Comparison of ENCODE assay signal across 8 cellular contexts in the genomic region with DNA sequence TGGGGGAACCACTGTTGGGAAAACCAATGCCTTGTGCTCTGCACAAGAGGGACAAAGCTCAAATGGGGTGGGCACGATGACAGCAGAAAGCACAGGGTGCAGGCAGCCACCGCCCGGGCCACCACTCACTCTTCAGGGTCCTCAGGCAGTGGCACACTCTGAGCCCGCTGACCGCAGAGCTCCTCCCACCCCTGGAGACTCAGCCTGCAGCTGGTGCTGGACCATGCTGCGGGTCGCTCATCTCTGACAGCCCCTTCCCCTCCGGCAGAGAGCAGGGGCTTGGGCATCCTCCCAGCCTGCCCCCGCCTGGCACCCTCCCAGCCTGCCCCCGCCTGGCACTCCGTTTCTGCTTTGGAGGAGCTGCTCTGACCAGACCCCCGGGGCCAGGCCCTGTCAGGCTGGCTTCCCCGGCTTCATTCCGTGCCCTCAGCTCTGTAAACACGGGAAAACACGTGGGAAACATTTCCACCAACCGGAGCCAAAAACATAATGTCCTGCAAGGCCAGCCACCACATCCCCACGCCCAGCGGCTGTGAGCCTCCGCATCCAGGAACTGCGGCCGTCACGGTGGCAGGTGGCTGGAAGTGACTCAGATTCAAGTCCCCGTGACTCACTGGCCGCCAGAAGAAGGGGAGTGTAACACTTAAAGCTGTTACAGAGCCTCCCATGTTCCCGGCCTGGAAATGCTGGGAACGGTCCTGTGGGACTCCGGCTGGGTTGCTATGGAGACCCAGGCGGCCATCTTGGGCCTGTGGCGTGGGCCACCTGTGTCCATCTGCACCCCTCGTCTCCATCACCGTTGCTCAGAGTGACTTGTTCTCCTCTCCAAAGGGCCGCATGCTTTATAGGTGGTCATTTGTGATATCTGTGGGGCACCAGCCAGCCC. TPM values are rescaled to one million over a fixed set of nuclear protein-coding genes. Genes with fewer than 3 reads are reported as not detected.
DNase-seq lines count a peak whose midpoint lies in the region; ATAC-seq, FAIRE-seq and TF ChIP-seq lines count a peak whose summit lies in the region.

No MANE protein-coding gene starts in this region.

- peak; percentile 6; the same call in 2 of the 3 replicates for ATAC-seq in HepG2
- ATAC-seq in upper lobe of left lung (ENCODE audit: low FRiP score in 2 of 2) = peak; percentile 82 to 85
- no peak for ATAC-seq in stimulated activated memory B cell treated with anti-CD40 and anti-IgM and Interleukin-4, amounts not matched to agents 10 μg/mL and 1 μg/mL and 100 μg/mL, for 72 hours
- no peak for ATAC-seq in HG03097 (IDR thresholded peaks at IDR 0.05; ENCODE audit: low FRiP score, unreplicated experiment)

- no peaks in the 10 kb centered on the region; the same call in 1 of the 2 replicates for H4K20me1 ChIP-seq in HepG2 (ENCODE audit: insufficient read depth, low read length)

- CTCF ChIA-PET in HepG2 (lab: Yijun Ruan, JAX; ENCODE audit: low intra/inter-chr PET ratio, low total read pairs) = interaction anchor here (3.5 to 3.8 kb wide), 2 partner anchors 77 to 140 kb away, joined by 19 to 20 read pairs; no protein-coding TSS in a partner anchor

- no peaks in the 10 kb centered on the region for H3K9me3 Mint-ChIP-seq in stimulated activated memory B cell treated with anti-CD40 and anti-IgM and Interleukin-4, amounts not matched to agents 10 μg/mL and 1 μg/mL and 100 μg/mL, for 72 hours

- TF ChIP-seq POLR2A in HepG2 (IDR thresholded peaks at IDR 0.05; ENCODE audit: insufficient read depth in 1 of 2, low read depth in 2 of 2, low read length in 2 of 2) (no peak), upper lobe of left lung (IDR thresholded peaks at IDR 0.05) (peak in 1 of 4 donors; percentile 4)

- no peak overlapping the region for H3K4me3 ChIP-seq in cardiac fibroblast (replicated peaks in 1 of 2; ENCODE audit: low read depth in 2 of 2, low read length in 2 of 2)
- peak overlapping the region in 1 of 3 experiments; percentile 19; a peak in 1 of 6 replicates for H3K4me3 ChIP-seq in HepG2 (replicated peaks in 1 of 3; ENCODE audit: insufficient read depth in 1 of 3, low read depth in 2 of 3, low read length in 3 of 3)
- H3K4me3 ChIP-seq in upper lobe of left lung = peak overlapping the region in 1 of 4 donors; percentile 5

- TF ChIP-seq EP300 in HepG2 (IDR thresholded peaks at IDR 0.05; ENCODE audit: low read depth in 2 of 2, low read length in 2 of 2) (no peak), HepG2 (CRISPR knock-in tag; IDR thresholded peaks at IDR 0.05; ENCODE audit: borderline replicate concordance) (no peak), upper lobe of left lung (IDR thresholded peaks at IDR 0.05) (peak; percentile 88 to 98 (median 92))

- H3K27ac ChIP-seq in HepG2 (ENCODE audit: extremely low read length, insufficient read depth, low read length) (no peak overlapping the region), upper lobe of left lung (peak overlapping the region; percentile 74 to 88 (median 77))

- no peak overlapping the region for H3K9ac ChIP-seq in HepG2 (ENCODE audit: insufficient read depth, low read depth, low read length)

- intact Hi-C loops in HepG2 (cut with micrococcal nuclease; ENCODE audit: unreplicated experiment) = no loop called here

- H3K4me1 ChIP-seq in HepG2 (ENCODE audit: insufficient read depth, low read length) = peaks cover 47% of the 10 kb centered on the region
- H3K4me1 ChIP-seq in upper lobe of left lung = peaks cover 28 to 40% (median 31%) of the 10 kb centered on the region in 4 donors

- peaks cover 5% of the 10 kb centered on the region for H3K4me1 Mint-ChIP-seq in stimulated activated memory B cell treated with anti-CD40 and anti-IgM and Interleukin-4, amounts not matched to agents 10 μg/mL and 1 μg/mL and 100 μg/mL, for 72 hours

- no peaks in the 10 kb centered on the region for H3K36me3 Mint-ChIP-seq in stimulated activated memory B cell treated with anti-CD40 and anti-IgM and Interleukin-4, amounts not matched to agents 10 μg/mL and 1 μg/mL and 100 μg/mL, for 72 hours

- H3K9me3 ChIP-seq in HepG2 (ENCODE audit: low read length) (no peaks in the 10 kb centered on the region), upper lobe of left lung (no peaks in the 10 kb centered on the region)

- peak; percentile 20 for DNase-seq in DMS 273 treated with DMSO at 0.1 percent for 48 hours (lab: John Stamatoyannopoulos, UW)
- DNase-seq in NCI-H2107 (lab: John Stamatoyannopoulos, UW) = peak; percentile 50
- peak; percentile 93 to 99 for DNase-seq in cardiac fibroblast (ENCODE audit: low read depth in 2 of 2)
- DNase-seq in HepG2 (ENCODE audit: low spot score) = peak; percentile 58
- peak; percentile 90 to 94 for DNase-seq in upper lobe of left lung
- DNase-seq in germinal center (ENCODE audit: low spot score) = no peak

- H2AFZ ChIP-seq in HepG2 (ENCODE audit: low read length) = no peak overlapping the region

- TF ChIP-seq RAD21 in HepG2 (CRISPR knock-in tag; IDR thresholded peaks at IDR 0.05) = no peak

- POLR2A ChIA-PET in HepG2 (lab: Yijun Ruan, JAX) = interaction anchor here (1.3 kb wide), 1 partner anchor 77 kb away, joined by 3 read pairs; no protein-coding TSS in a partner anchor

- in situ Hi-C loops in HepG2 (cut with HindIII; ENCODE audit: extremely low pct_ligation_motif_present, low pct_unique_long_range_greater_than_20kb) = no loop called here

- H3K79me2 ChIP-seq in HepG2 (ENCODE audit: insufficient read depth, low read length) = no peaks in the 10 kb centered on the region

- FAIRE-seq in HepG2 (lab: Jason Lieb, UNC) = no peak

- no peak for TF ChIP-seq CTCF in cardiac fibroblast (IDR thresholded peaks at IDR 0.05; ENCODE audit: low read depth, low read length)
- no peak for TF ChIP-seq CTCF in HepG2 (CRISPR knock-in tag; IDR thresholded peaks at IDR 0.05)
- no peak for TF ChIP-seq CTCF in upper lobe of left lung (IDR thresholded peaks at IDR 0.05)

- peak overlapping the region; percentile 21; the same call in 1 of the 2 replicates for H3K4me2 ChIP-seq in HepG2 (ENCODE audit: low read depth, low read length)

- 14% methylated on average over 21 of the region's 33 CpGs for WGBS in HepG2 (ENCODE audit: low lambda C conversion rate)
- whole genome bisulfite sequencing in upper lobe of left lung, 2 donors = 42 to 55% methylated on average over 21 to 33 of the region's 33 CpGs

- no peak overlapping the region for H3K4me3 Mint-ChIP-seq in stimulated activated memory B cell treated with anti-CD40 and anti-IgM and Interleukin-4, amounts not matched to agents 10 μg/mL and 1 μg/mL and 100 μg/mL, for 72 hours

- H3K27me3 ChIP-seq in HepG2 (ENCODE audit: control insufficient read depth in 1 of 2, insufficient read depth in 2 of 2, low read length in 2 of 2) (peaks cover 39 to 95% of the 10 kb centered on the region in 2 experiments), upper lobe of left lung (no peaks in the 10 kb centered on the region)

- no peak overlapping the region for H3K27ac Mint-ChIP-seq in stimulated activated memory B cell treated with anti-CD40 and anti-IgM and Interleukin-4, amounts not matched to agents 10 μg/mL and 1 μg/mL and 100 μg/mL, for 72 hours

- no TSS peak for BruUV-seq in HepG2 (replicated peaks; lab: Mats Ljungman, UMichigan)

- H3K36me3 ChIP-seq in HepG2 (replicated peaks in 1 of 2; ENCODE audit: control insufficient read depth in 1 of 2, insufficient read depth in 2 of 2, low read length in 2 of 2) (no peaks in the 10 kb centered on the region), upper lobe of left lung (no peaks in the 10 kb centered on the region)

- peaks cover 41% of the 10 kb centered on the region for H3K27me3 Mint-ChIP-seq in stimulated activated memory B cell treated with anti-CD40 and anti-IgM and Interleukin-4, amounts not matched to agents 10 μg/mL and 1 μg/mL and 100 μg/mL, for 72 hours

RNA-seq across cellular contexts. Expression of gene SNED1, which starts 6.8 kb away (rescaled TPM):
- total RNA-seq in HepG2 (2016; rRNA removed; fragmentation: Illumina TruSeq; extraction: Trizol) (0.15 TPM in 1 of 2 replicates, not detected in the other), upper lobe of left lung (100 to 1,000 TPM in 1 of 6 donors, 10 to 100 TPM in 5; 26.0 to 189 (median 38.9) TPM)
- total RNA-seq in HepG2 (2016; cell fraction: cytosol; rRNA removed; fragmentation: Illumina TruSeq; extraction: Trizol; ENCODE audit: low read depth) = 0.09 and 0.10 TPM in 2 replicates
- total RNA-seq in HepG2 (2016; cell fraction: insoluble cytoplasmic fraction; rRNA removed; fragmentation: Illumina TruSeq; extraction: Trizol) = 0.03 and 0.26 TPM in 2 replicates
- 0.10 and 0.12 TPM in 2 replicates for total RNA-seq in HepG2 (2016; cell fraction: membrane; rRNA removed; fragmentation: Illumina TruSeq; extraction: Trizol)
- total RNA-seq in HepG2 (2016; cell fraction: nucleus; rRNA removed; fragmentation: Illumina TruSeq; extraction: Trizol) = 0.13 and 0.62 TPM in 2 replicates
- polyA plus RNA-seq in HepG2 (2011; rRNA removed) = 0.35 and 0.65 TPM in 2 replicates
- 0.06 and 0.32 TPM in 2 replicates for polyA plus RNA-seq in HepG2 (2011; cell fraction: cytosol; rRNA removed)
- polyA plus RNA-seq in HepG2 (2011; cell fraction: nucleus; rRNA removed) = 1.2 and 1.4 TPM in 2 replicates
- polyA plus RNA-seq in HepG2 (2012) = 0.31 and 0.46 TPM in 2 replicates
- 0.03 and 0.10 TPM in 2 replicates for polyA plus RNA-seq in HepG2 (2016; cell fraction: cytosol; fragmentation: Illumina TruSeq; extraction: Trizol; ENCODE audit: low read depth)
- polyA plus RNA-seq in HepG2 (2016; cell fraction: insoluble cytoplasmic fraction; fragmentation: Illumina TruSeq; extraction: Trizol; ENCODE audit: low read depth) = 0.04 and 0.24 TPM in 2 replicates
- 0.02 and 0.09 TPM in 2 replicates for polyA plus RNA-seq in HepG2 (2016; cell fraction: membrane; fragmentation: Illumina TruSeq; extraction: Trizol; ENCODE audit: low read depth)
- polyA plus RNA-seq in HepG2 (2016; cell fraction: nucleus; fragmentation: Illumina TruSeq; extraction: Trizol; ENCODE audit: insufficient read depth, low read depth) = 0.19 and 1.7 TPM in 2 replicates
- 0.96 and 3.2 TPM in 2 replicates for polyA minus RNA-seq in HepG2 (2011; rRNA and poly(A)+ RNA removed; ENCODE audit: low replicate concordance)
- polyA minus RNA-seq in HepG2 (2011; cell fraction: cytosol; rRNA and poly(A)+ RNA removed) = 0.44 and 0.79 TPM in 2 replicates
- polyA minus RNA-seq in HepG2 (2011; cell fraction: nucleus; rRNA and poly(A)+ RNA removed) = 0.52 and 0.99 TPM in 2 replicates

Comparison
In these comparisons a context has a peak if more than half of its experiments do, and no peak if none do; other contexts are left out.
1. ATAC-seq: peak in HepG2 (single experiment) and upper lobe of left lung (2 of 2); none in stimulated activated memory B cell treated with anti-CD40 and anti-IgM and Interleukin-4, amounts not matched to agents 10 μg/mL and 1 μg/mL and 100 μg/mL, for 72 hours (single experiment) and HG03097 (single experiment).
2. RNA of gene SNED1, which starts 6.8 kb away (total RNA-seq): 26.0 to 189 TPM in upper lobe of left lung; 0.03 to 0.62 TPM in HepG2; every median in the first group is over 10 times any median in the second.